1 cellular context compared by ENCODE assay signal in genomic region chr17:80941171-80941570, GRCh38.
TF ChIP-seq lines count a peak whose summit lies in the region.

No MANE protein-coding gene starts in this region.

TF ChIP-seq in H1, 55 proteins besides CTCF, POLR2A, EP300 and RAD21:
- TF ChIP-seq BRCA1 (IDR thresholded peaks at IDR 0.05; ENCODE audit: low read depth, low read length): no peak
